1 cellular context compared by ENCODE assay signal in genomic region chr4:2061208-2062131, GRCh38.
A peak's percentile ranks its signal among the peaks of the same experiment; 100 is the strongest.
TF ChIP-seq lines count a peak whose summit lies in the region.

No MANE protein-coding gene starts in this region.

TF ChIP-seq in K562, 482 proteins besides CTCF, POLR2A, EP300 and RAD21:
- peak; percentile 99 for TF ChIP-seq ZBTB33 (CRISPR knock-in tag; IDR thresholded peaks at IDR 0.05)
- peak; percentile 40 for TF ChIP-seq HMGN3 (IDR thresholded peaks at IDR 0.05; ENCODE audit: borderline replicate concordance, extremely low read depth, insufficient read length, low read depth, low read length)
- no peak for TF ChIP-seq ZFP36 (IDR thresholded peaks at IDR 0.05; ENCODE audit: low read depth, low read length, partially characterized antibody)
